ENCODE assay signal across 10 cellular contexts in genomic region chr16:18799500-18799899, GRCh38. TPM values are rescaled to one million over a fixed set of nuclear protein-coding genes. Genes with fewer than 3 reads are reported as not detected.
DNase-seq lines count a peak whose midpoint lies in the region; ATAC-seq, FAIRE-seq and TF ChIP-seq lines count a peak whose summit lies in the region.
"Had no signal": no experiment of that assay in that cellular context is flagged by ENCODE, and none has a peak within 500 bp of the region (broad histone marks: within the 10 kb centered on the region; RNA-seq: fewer than 3 reads in every experiment).

No MANE protein-coding gene starts in this region.

- H3K27me3 ChIP-seq in iPS-15b (ENCODE audit: control insufficient read depth, insufficient read depth, low read length) = no peaks in the 10 kb centered on the region
- no peaks in the 10 kb centered on the region for H3K27me3 ChIP-seq in stomach

- peak overlapping the region in 2 of 5 donors; percentile 93 to 97 for H3K27ac ChIP-seq in stomach

- peaks cover 12% of the 10 kb centered on the region for H3K36me3 Mint-ChIP-seq in activated T-cell treated with anti-CD3 and anti-CD28 coated beads, Interleukin-2, amount 50 U/mL, for 4 hours (ENCODE audit: insufficient read depth)
- H3K36me3 Mint-ChIP-seq in activated CD8-positive, alpha-beta T cell treated with anti-CD3 and anti-CD28 coated beads, Interleukin-2, amount 10 ng/mL, durations not matched to agents 7 days and 5 days (ENCODE audit: low read depth) = peaks cover 69% of the 10 kb centered on the region

- H3K27me3 Mint-ChIP-seq in activated T-cell treated with anti-CD3 and anti-CD28 coated beads, Interleukin-2, amount 50 U/mL, for 4 hours (ENCODE audit: low read depth) = no peaks in the 10 kb centered on the region
- H3K27me3 Mint-ChIP-seq in activated CD8-positive, alpha-beta T cell treated with anti-CD3 and anti-CD28 coated beads, Interleukin-2, amount 10 ng/mL, durations not matched to agents 7 days and 5 days (ENCODE audit: low read depth) = no peaks in the 10 kb centered on the region

- H3K27ac Mint-ChIP-seq in activated CD8-positive, alpha-beta T cell treated with anti-CD3 and anti-CD28 coated beads, Interleukin-2, amount 10 ng/mL, durations not matched to agents 7 days and 5 days = peak overlapping the region; percentile 37

- H3K9me3 Mint-ChIP-seq in activated T-cell treated with anti-CD3 and anti-CD28 coated beads, Interleukin-2, amount 50 U/mL, for 4 hours = no peaks in the 10 kb centered on the region
- no peaks in the 10 kb centered on the region for H3K9me3 Mint-ChIP-seq in activated CD8-positive, alpha-beta T cell treated with anti-CD3 and anti-CD28 coated beads, Interleukin-2, amount 10 ng/mL, durations not matched to agents 7 days and 5 days (ENCODE audit: insufficient read depth)

- peak overlapping the region; percentile 90 for H3K4me3 ChIP-seq in iPS-15b (ENCODE audit: low read depth, low read length)
- H3K4me3 ChIP-seq in stomach = peak overlapping the region in 3 of 4 donors; percentile 84 to 89 (median 84)

- no peak for FAIRE-seq in RCC 7860 (lab: Jason Lieb, UNC)

- 74 to 81% (median 80%) methylated on average over 3 of the region's 3 CpGs for WGBS in stomach, 5 donors

- H3K9ac ChIP-seq in iPS-15b (ENCODE audit: low read depth, low read length) = peak overlapping the region; percentile 19

- no peak for TF ChIP-seq POLR2A in stomach (IDR thresholded peaks at IDR 0.05)

- H3K9me3 ChIP-seq in iPS-15b (ENCODE audit: control insufficient read depth, insufficient read depth, low read length) (no peaks in the 10 kb centered on the region), stomach (no peaks in the 10 kb centered on the region)

- peaks cover 15% of the 10 kb centered on the region for H3K36me3 ChIP-seq in iPS-15b (ENCODE audit: control insufficient read depth, insufficient read depth, low read length)
- peaks cover 17 to 37% (median 34%) of the 10 kb centered on the region in 4 donors for H3K36me3 ChIP-seq in stomach

- no peak for TF ChIP-seq EP300 in stomach (IDR thresholded peaks at IDR 0.05)

- POLR2A ChIA-PET in activated CD8-positive, alpha-beta T cell treated with anti-CD3 and anti-CD28 coated beads, Interleukin-2, amount 10 ng/mL, durations not matched to agents 7 days and 5 days (lab: Charles Lee) = interaction anchor here (0.8 to 6.5 kb wide), 3 partner anchors 11 to 20 kb away, joined by 3 to 189 read pairs (median 4); partner anchors contain the start of gene RPS15A

- no peak for DNase-seq in activated T-cell treated with anti-CD3 and anti-CD28 coated beads, Interleukin-2, amount 50 U/mL, for 4 hours
- no peak for DNase-seq in activated T-cell treated with anti-CD3 and anti-CD28 coated beads, Interleukin-2, amount 50 U/mL, for 1 hour
- DNase-seq in activated CD8-positive, alpha-beta T cell treated with anti-CD3 and anti-CD28 coated beads, Interleukin-2, amount 10 ng/mL, durations not matched to agents 7 days and 5 days = no peak
- DNase-seq in stomach (no peak), NCI-H748 treated with DMSO at 0.1 percent for 48 hours (lab: John Stamatoyannopoulos, UW) (no peak), RCC 7860 (ENCODE audit: low spot score) (no peak)
- no peak for DNase-seq in activated CD8-positive, alpha-beta memory T cell treated with anti-CD3 and anti-CD28 coated beads for 24 hours
- DNase-seq: dermis blood vessel endothelial cell, T-helper 9 cell had no signal

- TF ChIP-seq CTCF in stomach (IDR thresholded peaks at IDR 0.05) = no peak

- H3K4me3 Mint-ChIP-seq in activated T-cell treated with anti-CD3 and anti-CD28 coated beads, Interleukin-2, amount 50 U/mL, for 4 hours = peak overlapping the region; percentile 91
- H3K4me3 Mint-ChIP-seq in activated CD8-positive, alpha-beta T cell treated with anti-CD3 and anti-CD28 coated beads, Interleukin-2, amount 10 ng/mL, durations not matched to agents 7 days and 5 days = peak overlapping the region; percentile 89

- H3K4me1 Mint-ChIP-seq in activated T-cell treated with anti-CD3 and anti-CD28 coated beads, Interleukin-2, amount 50 U/mL, for 4 hours (ENCODE audit: low read depth) = peaks cover 45% of the 10 kb centered on the region
- peaks cover 61% of the 10 kb centered on the region for H3K4me1 Mint-ChIP-seq in activated CD8-positive, alpha-beta T cell treated with anti-CD3 and anti-CD28 coated beads, Interleukin-2, amount 10 ng/mL, durations not matched to agents 7 days and 5 days (ENCODE audit: low read depth)

- intact Hi-C loops in stomach (cut with DNase I; ENCODE audit: low total_unique reads) = no loop called here

- H3K4me1 ChIP-seq in iPS-15b (ENCODE audit: control insufficient read depth, insufficient read depth, low read length) (peaks cover 8% of the 10 kb centered on the region), stomach (peaks cover 26 to 77% (median 46%) of the 10 kb centered on the region in 4 donors)

- CTCF ChIA-PET in activated CD8-positive, alpha-beta T cell treated with anti-CD3 and anti-CD28 coated beads, Interleukin-2, amount 10 ng/mL, durations not matched to agents 7 days and 5 days (lab: Charles Lee) = interaction anchor here (9.4 to 10.6 kb wide), 2 partner anchors 10 to 18 kb away, joined by 124 to 142 read pairs; partner anchors contain the start of gene RPS15A

- no peak for ATAC-seq in activated T-cell treated with anti-CD3 and anti-CD28 coated beads, Interleukin-2, amount 50 U/mL, for 4 hours
- ATAC-seq in activated CD8-positive, alpha-beta T cell treated with anti-CD3 and anti-CD28 coated beads, Interleukin-2, amount 10 ng/mL, durations not matched to agents 7 days and 5 days = no peak

RNA-seq across cellular contexts. Expression of gene ARL6IP1, which starts 1.8 kb away (rescaled TPM):
- 10 to 100 TPM; 49.1 to 60.6 (median 51.9) TPM for total RNA-seq in activated T-cell treated with anti-CD3 and anti-CD28 coated beads, Interleukin-2, amount 50 U/mL, for 4 hours
- total RNA-seq in activated CD8-positive, alpha-beta T cell treated with anti-CD3 and anti-CD28 coated beads, Interleukin-2, amount 10 ng/mL, durations not matched to agents 7 days and 5 days = 100 to 1,000 TPM; 234 to 240 TPM
- total RNA-seq in stomach = 100 to 1,000 TPM in 3 of 5 donors, 10 to 100 TPM in 2; 44.9 to 309 (median 129) TPM
- 10 to 100 TPM; 36.0 to 53.5 (median 45.0) TPM for polyA plus RNA-seq in stomach

RNA-seq across cellular contexts. Expression of gene RPS15A, which starts 9.4 kb away (rescaled TPM):
- total RNA-seq in activated T-cell treated with anti-CD3 and anti-CD28 coated beads, Interleukin-2, amount 50 U/mL, for 4 hours = 1,000 to 10,000 TPM; 1,663 to 1,788 (median 1,766) TPM
- total RNA-seq in activated CD8-positive, alpha-beta T cell treated with anti-CD3 and anti-CD28 coated beads, Interleukin-2, amount 10 ng/mL, durations not matched to agents 7 days and 5 days = 1,000 to 10,000 TPM; 1,594 to 1,602 TPM
- 1,000 to 10,000 TPM in 3 of 5 donors, 100 to 1,000 TPM in 1, 10 to 100 TPM in 1; 72.4 to 1,820 (median 1,326) TPM for total RNA-seq in stomach
- 1,000 to 10,000 TPM; 3,436 to 5,215 (median 5,144) TPM for polyA plus RNA-seq in stomach
